ENCODE assay signal across 11 cellular contexts in the genomic region with DNA sequence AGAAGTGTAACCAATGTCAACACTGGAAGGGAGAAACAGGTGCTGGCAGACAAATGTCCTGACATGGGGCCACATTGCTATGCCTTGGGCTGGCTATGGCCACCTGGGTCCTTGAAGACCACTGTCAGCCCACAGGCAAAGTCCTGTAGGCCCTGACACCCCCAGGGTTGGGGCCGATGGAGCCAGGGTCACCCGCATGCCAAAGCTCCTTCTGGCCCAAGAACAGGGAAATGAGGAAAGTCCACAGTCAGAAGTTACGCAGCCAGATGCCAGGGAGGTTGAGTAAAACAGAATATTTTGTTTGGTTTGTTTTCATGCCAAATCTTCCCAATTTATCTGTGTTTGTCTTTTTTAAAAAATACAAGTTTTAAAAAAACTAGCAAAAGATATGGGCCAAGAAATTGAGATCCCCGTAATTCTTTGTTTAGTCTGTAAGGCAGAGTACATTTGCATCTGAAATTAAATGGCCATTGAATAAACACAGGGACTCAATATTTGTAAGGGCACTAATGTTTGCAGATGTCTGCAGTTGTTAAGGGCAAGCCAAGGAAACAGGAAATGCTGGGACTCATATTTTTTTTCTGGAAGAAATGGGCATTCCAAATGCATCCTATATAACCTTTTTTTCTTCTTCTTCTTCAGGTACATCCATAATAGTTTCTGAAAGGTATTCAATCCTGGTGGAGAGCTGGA.
A peak's percentile ranks its signal among the peaks of the same experiment; 100 is the strongest.
DNase-seq lines count a peak whose midpoint lies in the region; ATAC-seq and TF ChIP-seq lines count a peak whose summit lies in the region.
"Had no signal": no experiment of that assay in that cellular context is flagged by ENCODE, and none has a peak within 500 bp of the region (broad histone marks: within the 10 kb centered on the region; RNA-seq: fewer than 3 reads in every experiment).

No MANE protein-coding gene starts in this region.

- H3K9me3 ChIP-seq in liver (ENCODE audit: control insufficient read depth in 4 of 4, low read length in 3 of 4) (no peaks in the 10 kb centered on the region), thyroid gland (no peaks in the 10 kb centered on the region), testis (no peaks in the 10 kb centered on the region), lower lobe of right lung (no peaks in the 10 kb centered on the region)
- H3K9me3 ChIP-seq: gastroesophageal sphincter, SJCRH30 had no signal

- no peaks in the 10 kb centered on the region for H3K27me3 Mint-ChIP-seq in T-cell

- peak overlapping the region in 2 of 3 donors; percentile 51 to 64 for H3K4me3 Mint-ChIP-seq in T-cell

- peaks cover 55 to 64% (median 58%) of the 10 kb centered on the region in 3 donors for H3K4me1 Mint-ChIP-seq in T-cell

- TF ChIP-seq CTCF in liver (IDR thresholded peaks at IDR 0.05; ENCODE audit: low read depth, low read length, missing input control) (no peak), thyroid gland (IDR thresholded peaks at IDR 0.05) (no peak), testis (IDR thresholded peaks at IDR 0.05) (no peak), lower lobe of right lung (IDR thresholded peaks at IDR 0.05) (no peak)

- WGBS in liver: 28% methylated on average over 4 of the region's 4 CpGs
- WGBS in thyroid gland, 2 donors: 86 to 87% methylated on average over 4 of the region's 4 CpGs
- 66 to 67% methylated on average over 4 of the region's 4 CpGs for WGBS in testis, 2 donors

- peak overlapping the region; percentile 76 to 96 for H3K27ac Mint-ChIP-seq in T-cell

- POLR2A ChIA-PET in T-cell (lab: Charles Lee): no interaction called here

- H3K4me1 ChIP-seq in liver (ENCODE audit: control insufficient read depth in 4 of 4, insufficient read depth in 4 of 4, low read length in 3 of 4): peaks cover 9 to 68% (median 51%) of the 10 kb centered on the region in 4 donors
- H3K4me1 ChIP-seq in thyroid gland: peaks cover 24 to 26% of the 10 kb centered on the region in 2 donors
- H3K4me1 ChIP-seq in testis: peaks cover 11% of the 10 kb centered on the region
- peaks cover 17% of the 10 kb centered on the region for H3K4me1 ChIP-seq in lower lobe of right lung
- H3K4me1 ChIP-seq: SJCRH30 had no signal

- H3K27ac ChIP-seq in liver (ENCODE audit: low read depth in 1 of 2, low read length in 2 of 2): peak overlapping the region; percentile 74 to 82
- peak overlapping the region in 2 of 3 donors; percentile 36 to 64 for H3K27ac ChIP-seq in thyroid gland
- H3K27ac ChIP-seq in testis: peak overlapping the region in 1 of 2 donors; percentile 62
- H3K27ac ChIP-seq in lower lobe of right lung: no peak overlapping the region
- H3K27ac ChIP-seq: SJCRH30 had no signal

- intact Hi-C loops in thyroid gland (cut with DNase I): loop anchor here (10.0 kb wide), 2 partner anchors 185 to 325 kb away; a partner anchor contains a TSS
- intact Hi-C loops in testis (cut with DNase I; ENCODE audit: low total_unique reads): no loop called here
- intact Hi-C loops in lower lobe of right lung (cut with DNase I): no loop called here

- CTCF ChIA-PET in T-cell (lab: Charles Lee): interaction anchor here (0.6 to 1.0 kb wide), 4 partner anchors 17 to 324 kb away, joined by 3 to 4 read pairs (median 3); no protein-coding TSS in a partner anchor

- no peak overlapping the region for H3K9ac ChIP-seq in liver (ENCODE audit: low read depth in 1 of 2, low read length in 2 of 2)

- H3K36me3 Mint-ChIP-seq in T-cell: peaks cover 16% of the 10 kb centered on the region

- TF ChIP-seq POLR2A in thyroid gland (IDR thresholded peaks at IDR 0.05): no peak
- no peak for TF ChIP-seq POLR2A in testis (IDR thresholded peaks at IDR 0.05)

- H3K36me3 ChIP-seq in liver (ENCODE audit: control insufficient read depth in 4 of 4, insufficient read depth in 3 of 4, low read depth in 1 of 4, low read length in 3 of 4): no peaks in the 10 kb centered on the region
- no peaks in the 10 kb centered on the region for H3K36me3 ChIP-seq in thyroid gland
- H3K36me3 ChIP-seq in testis (ENCODE audit: low read depth, missing control alignments): no peaks in the 10 kb centered on the region
- no peaks in the 10 kb centered on the region for H3K36me3 ChIP-seq in lower lobe of right lung
- H3K36me3 ChIP-seq: gastroesophageal sphincter, SJCRH30 had no signal

- H3K4me3 ChIP-seq in liver (ENCODE audit: low read depth in 1 of 3, low read length in 3 of 3): no peak overlapping the region
- H3K4me3 ChIP-seq in thyroid gland (replicated peaks in 1 of 3): no peak overlapping the region
- no peak overlapping the region for H3K4me3 ChIP-seq in testis
- no peak overlapping the region for H3K4me3 ChIP-seq in lower lobe of right lung
- H3K4me3 ChIP-seq: gastroesophageal sphincter, SJCRH30 had no signal

- no peaks in the 10 kb centered on the region for H3K27me3 ChIP-seq in liver (ENCODE audit: control insufficient read depth in 4 of 4, insufficient read depth in 4 of 4, low read length in 3 of 4)
- H3K27me3 ChIP-seq in thyroid gland: no peaks in the 10 kb centered on the region
- no peaks in the 10 kb centered on the region for H3K27me3 ChIP-seq in testis
- no peaks in the 10 kb centered on the region for H3K27me3 ChIP-seq in lower lobe of right lung (ENCODE audit: low read depth)
- H3K27me3 ChIP-seq: gastroesophageal sphincter, SJCRH30 had no signal

- peak in 1 of 2 donors; percentile 29 for TF ChIP-seq RAD21 in liver (IDR thresholded peaks at IDR 0.05)

- ATAC-seq in T-cell (replicated peaks in 1 of 4): no peak
- no peak for ATAC-seq in lower lobe of right lung
- ATAC-seq in HG03342 (IDR thresholded peaks at IDR 0.05; ENCODE audit: unreplicated experiment): no peak
- ATAC-seq: gastroesophageal sphincter had no signal

- DNase-seq in activated CD8-positive, alpha-beta memory T cell treated with anti-CD3 and anti-CD28 coated beads for 24 hours: peak; percentile 43
- no peak for DNase-seq in activated CD8-positive, alpha-beta memory T cell treated with anti-CD3 and anti-CD28 coated beads, Interleukin-2, amount 50 U/mL, for 4 hours
- DNase-seq in T-cell (no peak), thyroid gland (no peak), testis (no peak), lower lobe of right lung (no peak)
- DNase-seq: NCI-H2081 treated with DMSO at 0.1 percent for 48 hours, SJCRH30 had no signal

- H3K9me3 Mint-ChIP-seq in T-cell: no peaks in the 10 kb centered on the region

TF ChIP-seq in liver, 16 proteins besides CTCF, POLR2A, EP300 and RAD21 (continues in another document):
- TF ChIP-seq, protein P1, sequence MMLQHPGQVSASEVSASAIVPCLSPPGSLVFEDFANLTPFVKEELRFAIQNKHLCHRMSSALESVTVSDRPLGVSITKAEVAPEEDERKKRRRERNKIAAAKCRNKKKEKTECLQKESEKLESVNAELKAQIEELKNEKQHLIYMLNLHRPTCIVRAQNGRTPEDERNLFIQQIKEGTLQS (IDR thresholded peaks at IDR 0.05): no peak
- TF ChIP-seq SP1 (IDR thresholded peaks at IDR 0.05) (no peak), JUND (IDR thresholded peaks at IDR 0.05) (peak in 1 of 2 donors; percentile 29), RXRA (IDR thresholded peaks at IDR 0.05) (peak; percentile 30 to 37), NR2F2 (IDR thresholded peaks at IDR 0.05) (no peak), FOXA1 (IDR thresholded peaks at IDR 0.05) (no peak), HNF4G (IDR thresholded peaks at IDR 0.05) (no peak), GABPA (IDR thresholded peaks at IDR 0.05 in 1 of 2, conservative IDR thresholded peaks at IDR 0.05 in 1 of 2) (no peak), FOXA2 (IDR thresholded peaks at IDR 0.05) (peak; percentile 5), HNF4A (conservative IDR thresholded peaks at IDR 0.05) (peak; percentile 65 to 67)
- TF ChIP-seq, protein P2, sequence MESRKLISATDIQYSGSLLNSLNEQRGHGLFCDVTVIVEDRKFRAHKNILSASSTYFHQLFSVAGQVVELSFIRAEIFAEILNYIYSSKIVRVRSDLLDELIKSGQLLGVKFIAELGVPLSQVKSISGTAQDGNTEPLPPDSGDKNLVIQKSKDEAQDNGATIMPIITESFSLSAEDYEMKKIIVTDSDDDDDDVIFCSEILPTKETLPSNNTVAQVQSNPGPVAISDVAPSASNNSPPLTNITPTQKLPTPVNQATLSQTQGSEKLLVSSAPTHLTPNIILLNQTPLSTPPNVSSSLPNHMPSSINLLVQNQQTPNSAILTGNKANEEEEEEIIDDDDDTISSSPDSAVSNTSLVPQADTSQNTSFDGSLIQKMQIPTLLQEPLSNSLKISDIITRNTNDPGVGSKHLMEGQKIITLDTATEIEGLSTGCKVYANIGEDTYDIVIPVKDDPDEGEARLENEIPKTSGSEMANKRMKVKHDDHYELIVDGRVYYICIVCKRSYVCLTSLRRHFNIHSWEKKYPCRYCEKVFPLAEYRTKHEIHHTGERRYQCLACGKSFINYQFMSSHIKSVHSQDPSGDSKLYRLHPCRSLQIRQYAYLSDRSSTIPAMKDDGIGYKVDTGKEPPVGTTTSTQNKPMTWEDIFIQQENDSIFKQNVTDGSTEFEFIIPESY (IDR thresholded peaks at IDR 0.05): no peak
- TF ChIP-seq, protein P3, sequence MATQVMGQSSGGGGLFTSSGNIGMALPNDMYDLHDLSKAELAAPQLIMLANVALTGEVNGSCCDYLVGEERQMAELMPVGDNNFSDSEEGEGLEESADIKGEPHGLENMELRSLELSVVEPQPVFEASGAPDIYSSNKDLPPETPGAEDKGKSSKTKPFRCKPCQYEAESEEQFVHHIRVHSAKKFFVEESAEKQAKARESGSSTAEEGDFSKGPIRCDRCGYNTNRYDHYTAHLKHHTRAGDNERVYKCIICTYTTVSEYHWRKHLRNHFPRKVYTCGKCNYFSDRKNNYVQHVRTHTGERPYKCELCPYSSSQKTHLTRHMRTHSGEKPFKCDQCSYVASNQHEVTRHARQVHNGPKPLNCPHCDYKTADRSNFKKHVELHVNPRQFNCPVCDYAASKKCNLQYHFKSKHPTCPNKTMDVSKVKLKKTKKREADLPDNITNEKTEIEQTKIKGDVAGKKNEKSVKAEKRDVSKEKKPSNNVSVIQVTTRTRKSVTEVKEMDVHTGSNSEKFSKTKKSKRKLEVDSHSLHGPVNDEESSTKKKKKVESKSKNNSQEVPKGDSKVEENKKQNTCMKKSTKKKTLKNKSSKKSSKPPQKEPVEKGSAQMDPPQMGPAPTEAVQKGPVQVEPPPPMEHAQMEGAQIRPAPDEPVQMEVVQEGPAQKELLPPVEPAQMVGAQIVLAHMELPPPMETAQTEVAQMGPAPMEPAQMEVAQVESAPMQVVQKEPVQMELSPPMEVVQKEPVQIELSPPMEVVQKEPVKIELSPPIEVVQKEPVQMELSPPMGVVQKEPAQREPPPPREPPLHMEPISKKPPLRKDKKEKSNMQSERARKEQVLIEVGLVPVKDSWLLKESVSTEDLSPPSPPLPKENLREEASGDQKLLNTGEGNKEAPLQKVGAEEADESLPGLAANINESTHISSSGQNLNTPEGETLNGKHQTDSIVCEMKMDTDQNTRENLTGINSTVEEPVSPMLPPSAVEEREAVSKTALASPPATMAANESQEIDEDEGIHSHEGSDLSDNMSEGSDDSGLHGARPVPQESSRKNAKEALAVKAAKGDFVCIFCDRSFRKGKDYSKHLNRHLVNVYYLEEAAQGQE (IDR thresholded peaks at IDR 0.05): no peak
- TF ChIP-seq, protein P4, sequence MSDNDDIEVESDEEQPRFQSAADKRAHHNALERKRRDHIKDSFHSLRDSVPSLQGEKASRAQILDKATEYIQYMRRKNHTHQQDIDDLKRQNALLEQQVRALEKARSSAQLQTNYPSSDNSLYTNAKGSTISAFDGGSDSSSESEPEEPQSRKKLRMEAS (IDR thresholded peaks at IDR 0.05): no peak
